In the genomic region with DNA sequence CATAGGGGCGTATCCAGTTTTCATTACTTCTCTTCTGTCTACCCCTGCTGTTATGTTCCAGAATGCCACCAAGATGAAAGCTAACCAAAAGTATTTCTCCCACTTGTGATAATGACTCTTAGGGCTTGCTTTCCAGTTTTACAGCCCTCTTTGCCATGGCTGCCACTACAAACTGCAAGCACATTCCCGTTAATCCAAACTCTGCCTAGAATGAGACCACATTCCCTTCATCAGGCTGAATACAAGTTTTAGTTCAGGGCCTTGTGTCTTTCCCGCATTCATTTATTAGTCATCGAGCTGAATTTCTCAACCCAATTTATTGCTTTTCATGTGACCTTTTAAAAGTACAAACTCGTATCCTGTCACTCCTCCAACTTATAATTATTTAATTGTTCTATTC, we compare ENCODE assay signal across 17 cellular contexts. TPM values are rescaled to one million over a fixed set of nuclear protein-coding genes. Genes with fewer than 3 reads are reported as not detected.
DNase-seq lines count a peak whose midpoint lies in the region; TF ChIP-seq lines count a peak whose summit lies in the region.
"Had no signal": no experiment of that assay in that cellular context is flagged by ENCODE, and none has a peak within 500 bp of the region (broad histone marks: within the 10 kb centered on the region; RNA-seq: fewer than 3 reads in every experiment).

No MANE protein-coding gene starts in this region.

- H3K36me3 ChIP-seq in mammary epithelial cell (ENCODE audit: insufficient read depth, low read length) (no peaks in the 10 kb centered on the region), osteoblast (ENCODE audit: insufficient read depth, low read length) (no peaks in the 10 kb centered on the region)
- H3K36me3 ChIP-seq: colonic mucosa had no signal

- no peak overlapping the region for H3K27ac ChIP-seq in mammary epithelial cell (ENCODE audit: insufficient read depth, low read depth, low read length)
- H3K27ac ChIP-seq in osteoblast (ENCODE audit: low read depth, low read length): no peak overlapping the region
- H3K27ac ChIP-seq: C4-2B, colonic mucosa had no signal

- H4K20me1 ChIP-seq in mammary epithelial cell (ENCODE audit: insufficient read depth, low read length) (no peaks in the 10 kb centered on the region), osteoblast (ENCODE audit: insufficient read depth, low read length) (no peaks in the 10 kb centered on the region)

- H3K27me3 ChIP-seq in mammary epithelial cell (ENCODE audit: insufficient read depth, low read length) (no peaks in the 10 kb centered on the region), osteoblast (ENCODE audit: insufficient read depth, low read length) (no peaks in the 10 kb centered on the region)
- H3K27me3 ChIP-seq: colonic mucosa had no signal

- peaks cover 21% of the 10 kb centered on the region for H3K36me3 Mint-ChIP-seq in HFFc6 (ENCODE audit: low read depth)
- no peaks in the 10 kb centered on the region for H3K36me3 Mint-ChIP-seq in CD14-positive monocyte

- intact Hi-C loops in mammary epithelial cell (cut with micrococcal nuclease) (no loop called here), CD14-positive monocyte (cut with micrococcal nuclease) (no loop called here)

- no TSS peak for BruUV-seq in mammary epithelial cell (replicated peaks; lab: Mats Ljungman, UMichigan)

- in situ Hi-C loops in mammary epithelial cell (cut with MboI; ENCODE audit: low sequenced_read_pairs in 2 of 2): no loop called here

- no peaks in the 10 kb centered on the region; the same call in 1 of the 2 replicates for H3K27me3 Mint-ChIP-seq in HFFc6 (ENCODE audit: insufficient read depth)
- H3K27me3 Mint-ChIP-seq in CD14-positive monocyte (ENCODE audit: low read depth in 3 of 3): peaks cover 0 to 2% (median 0%) of the 10 kb centered on the region in 3 donors

- 70% methylated on average over 5 of the region's 5 CpGs for WGBS in mammary epithelial cell (ENCODE audit: low coverage, missing lambda C conversion rate)

- peaks cover 54% of the 10 kb centered on the region for H3K4me1 Mint-ChIP-seq in HFFc6 (ENCODE audit: low read depth)
- peaks cover 51% of the 10 kb centered on the region for H3K4me1 Mint-ChIP-seq in CD14-positive monocyte

- peak; percentile 49 for DNase-seq in AG20443 (ENCODE audit: low spot score)
- peak; percentile 68 for DNase-seq in HFFc6
- DNase-seq in mammary epithelial cell: peak; percentile 43
- DNase-seq in osteoblast (ENCODE audit: insufficient read length, low spot score, missing footprints): no peak
- DNase-seq in HuH-7.5 (ENCODE audit: low spot score): no peak
- DNase-seq in CD14-positive monocyte (ENCODE audit: low spot score): no peak
- DNase-seq in SK-N-DZ (ENCODE audit: low spot score): no peak
- DNase-seq in NCI-H748 treated with DMSO at 0.1 percent for 48 hours (lab: John Stamatoyannopoulos, UW): no peak
- DNase-seq: activated naive CD4-positive, alpha-beta T cell treated with anti-CD3 and anti-CD28 coated beads for 36 hours; colonic mucosa; NCI-H146; NCI-H526; Right ventricle myocardium superior had no signal

- no peak overlapping the region for H3K4me3 ChIP-seq in mammary epithelial cell (replicated peaks in 1 of 3; ENCODE audit: insufficient read depth in 1 of 3, low read depth in 2 of 3, low read length in 3 of 3)
- no peak overlapping the region for H3K4me3 ChIP-seq in osteoblast (ENCODE audit: insufficient read depth, low read length)
- H3K4me3 ChIP-seq: colonic mucosa had no signal

- H3K79me2 ChIP-seq in mammary epithelial cell (ENCODE audit: insufficient read depth, low read length) (no peaks in the 10 kb centered on the region), osteoblast (ENCODE audit: insufficient read depth, low read length) (no peaks in the 10 kb centered on the region)

- H2AFZ ChIP-seq in mammary epithelial cell (ENCODE audit: low read depth, low read length) (peak overlapping the region; percentile 20), osteoblast (ENCODE audit: low read length) (peak overlapping the region; percentile 12)

- TF ChIP-seq CTCF in HFFc6 (IDR thresholded peaks at IDR 0.05) (peak; percentile 16; the same call in 1 of the 2 replicates), mammary epithelial cell (conservative IDR thresholded peaks at IDR 0.05 in 1 of 2, IDR thresholded peaks at IDR 0.05 in 1 of 2; ENCODE audit: extremely low read depth in 1 of 2, insufficient read depth in 1 of 2, low read depth in 1 of 2, low read length in 2 of 2) (no peak), osteoblast (IDR thresholded peaks at IDR 0.05; ENCODE audit: extremely low read depth, low read depth, low read length) (no peak), CD14-positive monocyte (IDR thresholded peaks at IDR 0.05) (no peak)

- H3K27ac Mint-ChIP-seq in HFFc6 (peak overlapping the region; percentile 75), CD14-positive monocyte (peak overlapping the region in 3 of 7 donors; percentile 11 to 60 (median 24))
- H3K27ac Mint-ChIP-seq: activated naive CD4-positive, alpha-beta T cell treated with anti-CD3 and anti-CD28 coated beads for 36 hours had no signal

- no peaks in the 10 kb centered on the region for H3K4me1 ChIP-seq in mammary epithelial cell (ENCODE audit: insufficient read depth, low read length)
- peaks cover 11% of the 10 kb centered on the region for H3K4me1 ChIP-seq in osteoblast (ENCODE audit: insufficient read depth, low read length)
- H3K4me1 ChIP-seq: colonic mucosa had no signal

- H3K9ac ChIP-seq in mammary epithelial cell (ENCODE audit: insufficient read depth, low read length): no peak overlapping the region

- dilution Hi-C loops in mammary epithelial cell (cut with HindIII; ENCODE audit: low sequenced_read_pairs): no loop called here

- H3K9me3 ChIP-seq in mammary epithelial cell (replicated peaks; ENCODE audit: insufficient read depth, low read length) (no peaks in the 10 kb centered on the region), osteoblast (ENCODE audit: low read depth, low read length) (peaks cover 3% of the 10 kb centered on the region)
- H3K9me3 ChIP-seq: colonic mucosa had no signal

- peak overlapping the region; percentile 42 for H3K4me3 Mint-ChIP-seq in HFFc6
- peak overlapping the region in 1 of 2 donors; percentile 47 for H3K4me3 Mint-ChIP-seq in CD14-positive monocyte
- H3K4me3 Mint-ChIP-seq: activated naive CD4-positive, alpha-beta T cell treated with anti-CD3 and anti-CD28 coated beads for 36 hours; neural crest cell had no signal

- CTCF ChIA-PET in mammary epithelial cell (lab: Charles Lee; ENCODE audit: low non-redundant PET): no interaction called here

- H3K9me3 Mint-ChIP-seq in HFFc6 (no peaks in the 10 kb centered on the region), CD14-positive monocyte (peaks cover 0 to 3% (median 0%) of the 10 kb centered on the region in 7 donors)
- H3K9me3 Mint-ChIP-seq: activated naive CD4-positive, alpha-beta T cell treated with anti-CD3 and anti-CD28 coated beads for 36 hours had no signal

- H3K4me2 ChIP-seq in mammary epithelial cell (ENCODE audit: insufficient read depth, low read depth, low read length) (no peak overlapping the region), osteoblast (ENCODE audit: insufficient read depth, low read length) (no peak overlapping the region)

RNA-seq across cellular contexts. Expression of a gene that starts 23.5 kb away (rescaled TPM):
- 1 to 10 TPM in 3 of 6 experiments, under 1 TPM in 3; 0.74 to 3.5 (median 1.1) TPM for total RNA-seq in HFFc6 (2021; fragmentation: NEBNext Ultra II Directional; extraction: Animal tissue kit (Norgen Biotek cat#: 25700))
- under 1 TPM in 1 of 2 donors, not detected in 1; 0.50 TPM for total RNA-seq in mammary epithelial cell
- 0.10 TPM for polyA plus RNA-seq in mammary epithelial cell
- polyA minus RNA-seq in mammary epithelial cell: 0.10 TPM
- total RNA-seq in osteoblast: 22.8 and 39.8 TPM in 2 replicates
- 1,000 to 10,000 TPM; 1,135 to 1,210 TPM for polyA plus RNA-seq in CD14-positive monocyte
- polyA plus RNA-seq in SK-N-DZ (2014; cell fraction: cytosol; rRNA removed): 0.09 and 0.16 TPM in 2 replicates
- polyA plus RNA-seq in SK-N-DZ (2014; cell fraction: nucleus; rRNA removed): not detected in 2 replicates
- total RNA-seq: activated CD8-positive, alpha-beta memory T cell treated with anti-CD3 and anti-CD28 coated beads for 36 hours; activated naive CD4-positive, alpha-beta T cell treated with anti-CD3 and anti-CD28 coated beads for 36 hours; kidney epithelial cell had no signal

Comparison
In these comparisons a context has a peak if more than half of its experiments do, and no peak if none do; other contexts are left out.
1. DNase-seq: peak in AG20443 (single experiment), HFFc6 (single experiment) and mammary epithelial cell (single experiment); none in osteoblast (single experiment), HuH-7.5 (single experiment), CD14-positive monocyte (single experiment), SK-N-DZ (single experiment) and NCI-H748 treated with DMSO at 0.1 percent for 48 hours (single experiment).